In genomic region chr6:156904176-156904967, GRCh38 we compare ENCODE assay signal across 29 cellular contexts.
"Had no signal": no experiment of that assay in that cellular context is flagged by ENCODE, and none has a peak within 500 bp of the region (broad histone marks: within the 10 kb centered on the region; RNA-seq: fewer than 3 reads in every experiment).

No MANE protein-coding gene starts in this region.

- ATAC-seq: body of pancreas; gastrocnemius medialis; psoas muscle; stimulated activated naive CD8-positive, alpha-beta T cell treated with anti-CD3 and anti-CD28 coated beads, Interleukin-15, Interleukin-2, amounts not matched to agents 100 U/mL and 50 U/mL, for 24 hours had no signal

- H2AFZ ChIP-seq: parathyroid adenoma had no signal

- DNase-seq: activated CD4-positive, alpha-beta T cell treated with anti-CD3 and anti-CD28 coated beads for 4 hours; activated CD4-positive, alpha-beta T cell treated with anti-CD3 and anti-CD28 coated beads, Interleukin-2, amount 50 U/mL, for 4 hours; activated effector memory CD4-positive, alpha-beta T cell treated with anti-CD3 and anti-CD28 coated beads, Interleukin-2, amount 50 U/mL, for 16 hours; activated naive CD4-positive, alpha-beta T cell treated with anti-CD3 and anti-CD28 coated beads for 36 hours; activated naive CD8-positive, alpha-beta T cell treated with anti-CD3 and anti-CD28 coated beads for 36 hours; adrenal gland; aorta; body of pancreas; effector memory CD4-positive, alpha-beta T cell; gastrocnemius medialis; glutamatergic neuron; mammary epithelial cell; naive B cell; nucleus accumbens; psoas muscle; stimulated activated CD4-positive, alpha-beta T cell treated with anti-CD3 and anti-CD28 coated beads, Interleukin-15, amount 100 ng/mL, for 24 hours; stimulated activated CD4-positive, alpha-beta T cell treated with anti-CD3 and anti-CD28 coated beads, Interleukin-2, amount 100 ng/mL, for 24 hours; stimulated activated naive CD8-positive, alpha-beta T cell treated with anti-CD3 and anti-CD28 coated beads, Interleukin-15, Interleukin-2, amounts not matched to agents 100 U/mL and 50 U/mL, for 24 hours; T-helper 9 cell; testis; transverse colon; uterus had no signal

- H3K9me3 Mint-ChIP-seq: activated naive CD4-positive, alpha-beta T cell treated with anti-CD3 and anti-CD28 coated beads for 36 hours; activated T-helper 1 cell treated with anti-CD3 and anti-CD28 coated beads, Interleukin-12 subunit alpha, Interleukin-12 subunit beta, Interleukin-2, Interleukin-4 antibody, amounts not matched to agents 30 ng/mL and 10 ng/mL and 1 ng/mL, durations not matched to agents 14 hours and 24 hours and 36 hours; mesothelial cell of epicardium; naive B cell had no signal

- H3K27me3 ChIP-seq: adrenal gland, body of pancreas, gastrocnemius medialis, testis, transverse colon, uterus had no signal

- H3K9ac ChIP-seq: parathyroid adenoma had no signal

- H3K27me3 Mint-ChIP-seq: activated naive CD8-positive, alpha-beta T cell treated with anti-CD3 and anti-CD28 coated beads for 36 hours; naive B cell had no signal

- H3K4me3 Mint-ChIP-seq: activated naive CD4-positive, alpha-beta T cell treated with anti-CD3 and anti-CD28 coated beads for 36 hours; activated naive CD8-positive, alpha-beta T cell treated with anti-CD3 and anti-CD28 coated beads for 36 hours; activated T-helper 1 cell treated with anti-CD3 and anti-CD28 coated beads, Interleukin-12 subunit alpha, Interleukin-12 subunit beta, Interleukin-2, Interleukin-4 antibody, amounts not matched to agents 30 ng/mL and 10 ng/mL and 1 ng/mL, durations not matched to agents 14 hours and 24 hours and 36 hours; mesothelial cell of epicardium; naive B cell had no signal

- FAIRE-seq: colon, islet of Langerhans, TTC549 had no signal

- H3K4me1 ChIP-seq: uterus had no signal

- H3K4me3 ChIP-seq: adrenal gland, body of pancreas, gastrocnemius medialis, psoas muscle, testis, transverse colon, uterus had no signal

- H3K36me3 ChIP-seq: adrenal gland, gastrocnemius medialis, transverse colon, uterus had no signal

- H3K27ac Mint-ChIP-seq: activated naive CD4-positive, alpha-beta T cell treated with anti-CD3 and anti-CD28 coated beads for 36 hours; activated naive CD8-positive, alpha-beta T cell treated with anti-CD3 and anti-CD28 coated beads for 36 hours; activated T-helper 1 cell treated with anti-CD3 and anti-CD28 coated beads, Interleukin-12 subunit alpha, Interleukin-12 subunit beta, Interleukin-2, Interleukin-4 antibody, amounts not matched to agents 30 ng/mL and 10 ng/mL and 1 ng/mL, durations not matched to agents 14 hours and 24 hours and 36 hours; mesothelial cell of epicardium had no signal

- H3K27ac ChIP-seq: adrenal gland, body of pancreas, gastrocnemius medialis, parathyroid adenoma, psoas muscle, testis, transverse colon, uterus, VCaP had no signal

- H3K9me3 ChIP-seq: adrenal gland, body of pancreas, gastrocnemius medialis, psoas muscle, testis, transverse colon, uterus had no signal
